1 cellular context compared by ENCODE assay signal in the genomic region with DNA sequence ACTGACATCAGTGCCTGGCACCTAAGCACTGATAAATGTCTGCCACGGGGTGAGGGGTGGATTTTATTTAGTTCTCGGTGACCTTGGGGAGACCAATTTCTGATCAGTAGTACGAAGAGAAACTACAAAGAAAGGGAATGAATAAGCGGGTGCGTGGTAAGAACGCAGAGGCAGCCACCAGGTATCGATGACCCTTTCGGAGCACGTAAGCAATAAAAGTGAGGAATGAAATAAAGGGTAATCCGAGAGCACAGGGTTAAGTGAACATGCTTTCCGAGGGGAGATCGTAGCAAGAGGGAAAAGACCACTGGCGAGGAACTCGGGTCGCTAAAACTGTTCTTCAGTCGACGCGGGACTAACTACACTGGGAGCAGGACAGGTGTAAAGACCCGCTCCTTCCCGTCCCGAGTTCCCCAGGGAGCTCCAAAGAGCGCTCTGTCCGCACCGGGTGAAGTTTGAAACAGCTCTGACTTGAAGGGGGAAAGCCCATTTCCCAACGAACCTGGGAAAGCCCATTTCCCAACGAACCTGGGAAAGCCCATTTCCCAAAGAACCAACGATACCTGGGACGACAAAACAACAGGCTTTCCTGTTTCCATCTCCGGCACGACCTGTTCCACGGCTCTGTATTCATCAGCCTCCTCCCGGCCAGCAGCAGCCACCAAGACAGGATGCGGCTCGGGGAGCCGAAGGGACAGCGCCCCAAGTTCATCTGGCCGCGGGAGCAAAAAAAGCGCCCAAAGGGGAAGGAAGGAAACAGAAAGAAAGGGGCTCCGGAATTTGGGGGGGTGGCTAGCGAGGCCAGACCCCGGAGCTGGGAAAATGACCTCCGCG.
TF ChIP-seq lines count a peak whose summit lies in the region.

No MANE protein-coding gene starts in this region.

TF ChIP-seq in GM23338, 12 proteins besides CTCF, POLR2A, EP300 and RAD21 (continued from another document):
- TF ChIP-seq ZNF114 (CRISPR knock-in tag; IDR thresholded peaks at IDR 0.05) (no peak), EZH2 (IDR thresholded peaks at IDR 0.05; ENCODE audit: low read depth, unreplicated experiment) (no peak), POLR2AphosphoS5 (IDR thresholded peaks at IDR 0.05; ENCODE audit: low read depth) (no peak), NANOG (IDR thresholded peaks at IDR 0.05; ENCODE audit: borderline replicate concordance) (no peak)
